In the genomic region with DNA sequence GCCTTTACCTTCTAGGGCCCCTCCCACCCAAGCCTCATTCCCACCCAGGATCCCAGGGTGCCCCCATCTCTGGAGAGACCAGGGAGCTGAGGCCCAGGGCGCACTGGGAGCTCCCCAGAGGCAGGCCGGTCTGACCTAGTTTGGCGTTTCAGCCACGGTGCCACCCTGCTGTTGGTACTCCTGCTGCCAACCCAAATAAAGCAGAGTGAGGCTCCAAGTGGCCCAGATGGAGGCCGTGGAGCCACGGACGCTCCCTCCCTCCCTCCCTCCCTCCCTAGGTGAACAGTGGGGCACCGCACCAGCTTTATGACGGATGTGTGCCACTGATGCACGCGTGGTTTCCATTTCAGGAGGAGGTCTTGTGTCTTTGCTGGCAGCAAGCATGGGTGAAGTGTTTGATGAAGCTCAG, we compare ENCODE assay signal across 8 cellular contexts. TPM values are rescaled to one million over a fixed set of nuclear protein-coding genes. Genes with fewer than 3 reads are reported as not detected.
A peak's percentile ranks its signal among the peaks of the same experiment; 100 is the strongest.
DNase-seq lines count a peak whose midpoint lies in the region; ATAC-seq, FAIRE-seq and TF ChIP-seq lines count a peak whose summit lies in the region.

No MANE protein-coding gene starts in this region.

- H3K27ac ChIP-seq in CD8-positive, alpha-beta T cell (ENCODE audit: low read depth, low read length), result peak overlapping the region; percentile 56
- no peak overlapping the region for H3K27ac ChIP-seq in endothelial cell of umbilical vein (ENCODE audit: insufficient read depth, low read depth, low read length)

- H3K9me3 ChIP-seq in CD8-positive, alpha-beta T cell (ENCODE audit: low read length), result no peaks in the 10 kb centered on the region
- H3K9me3 ChIP-seq in T-helper 17 cell (ENCODE audit: control insufficient read depth, low read length, poor library complexity, severe bottlenecking) (no peaks in the 10 kb centered on the region), endothelial cell of umbilical vein (replicated peaks; ENCODE audit: control insufficient read depth, insufficient read depth, low read length) (no peaks in the 10 kb centered on the region)

- peak overlapping the region; percentile 91 for H3K27ac Mint-ChIP-seq in CD8-positive, alpha-beta T cell
- H3K27ac Mint-ChIP-seq in T-helper 17 cell, result peak overlapping the region; percentile 91

- no peaks in the 10 kb centered on the region for H4K20me1 ChIP-seq in endothelial cell of umbilical vein (replicated peaks; ENCODE audit: control insufficient read depth, extremely low read depth, insufficient read depth, low read length)

- intact Hi-C loops in CD8-positive, alpha-beta T cell (cut with DNase I, micrococcal nuclease), result loop anchor here (2.0 to 10.0 kb wide), 10 partner anchors 15 to 835 kb away; a partner anchor contains a TSS
- intact Hi-C loops in endothelial cell of umbilical vein (cut with micrococcal nuclease), result no loop called here
- intact Hi-C loops in posterior cingulate gyrus (cut with DNase I), result loop anchor here (5.0 to 10.0 kb wide), 2 partner anchors 82 to 145 kb away; a partner anchor contains a TSS
- intact Hi-C loops in lower leg skin (cut with DNase I; ENCODE audit: low total_unique reads), result no loop called here

- ATAC-seq in CD8-positive, alpha-beta T cell, result no peak
- ATAC-seq in T-helper 17 cell (no peak), HG02840 (IDR thresholded peaks at IDR 0.05; ENCODE audit: low FRiP score, unreplicated experiment) (no peak), HG03565 (IDR thresholded peaks at IDR 0.05; ENCODE audit: unreplicated experiment) (no peak), HG03457 (IDR thresholded peaks at IDR 0.05; ENCODE audit: unreplicated experiment) (no peak)

- peak overlapping the region; percentile 73 for H3K4me2 ChIP-seq in endothelial cell of umbilical vein (ENCODE audit: insufficient read depth, low read length)

- H3K27me3 ChIP-seq in CD8-positive, alpha-beta T cell (ENCODE audit: insufficient read depth, low read length), result no peaks in the 10 kb centered on the region
- H3K27me3 ChIP-seq in endothelial cell of umbilical vein (ENCODE audit: control insufficient read depth in 2 of 2, insufficient read depth in 2 of 2, low read length in 2 of 2), result no peaks in the 10 kb centered on the region

- H3K27me3 Mint-ChIP-seq in CD8-positive, alpha-beta T cell (ENCODE audit: low read depth), result no peaks in the 10 kb centered on the region
- no peaks in the 10 kb centered on the region for H3K27me3 Mint-ChIP-seq in T-helper 17 cell

- CTCF ChIA-PET in CD8-positive, alpha-beta T cell (lab: Charles Lee), result interaction anchor here (0.6 to 3.7 kb wide), 5 partner anchors 11 to 102 kb away, joined by 3 to 20 read pairs (median 3); no protein-coding TSS in a partner anchor
- CTCF ChIA-PET in endothelial cell of umbilical vein (lab: Charles Lee), result interaction anchor here (1.0 to 1.6 kb wide), 8 partner anchors 10 to 423 kb away, joined by 3 to 6 read pairs (median 3); no protein-coding TSS in a partner anchor

- H3K9me3 Mint-ChIP-seq in CD8-positive, alpha-beta T cell, result no peaks in the 10 kb centered on the region

- no peaks in the 10 kb centered on the region for H3K36me3 ChIP-seq in CD8-positive, alpha-beta T cell (ENCODE audit: insufficient read depth, low read length)
- no peaks in the 10 kb centered on the region for H3K36me3 ChIP-seq in endothelial cell of umbilical vein (ENCODE audit: control insufficient read depth in 2 of 2, extremely low read depth in 1 of 2, insufficient read depth in 2 of 2, low read length in 2 of 2)

- no peak for TF ChIP-seq CTCF in CD8-positive, alpha-beta T cell (IDR thresholded peaks at IDR 0.05)
- TF ChIP-seq CTCF in endothelial cell of umbilical vein (IDR thresholded peaks at IDR 0.05; ENCODE audit: extremely low read depth in 1 of 2, insufficient read depth in 1 of 2, low read depth in 1 of 2, low read length in 2 of 2) (no peak), lower leg skin (IDR thresholded peaks at IDR 0.05) (no peak)

- dilution Hi-C loops in endothelial cell of umbilical vein (cut with MboI; ENCODE audit: extremely low pct_ligation_motif_present, low sequenced_read_pairs), result no loop called here

- peaks cover 5% of the 10 kb centered on the region for H3K36me3 Mint-ChIP-seq in CD8-positive, alpha-beta T cell
- H3K36me3 Mint-ChIP-seq in T-helper 17 cell (ENCODE audit: low read depth), result no peaks in the 10 kb centered on the region

- peak in 3 of 7 experiments; percentile 27 to 74 (median 52) for DNase-seq in CD8-positive, alpha-beta T cell
- peak in 1 of 3 donors; percentile 14 for DNase-seq in T-helper 17 cell
- DNase-seq in endothelial cell of umbilical vein (ENCODE audit: low read depth, low spot score), result no peak
- peak in 6 of 10 donors; percentile 21 to 89 (median 67) for DNase-seq in posterior cingulate gyrus
- no peak for DNase-seq in lower leg skin (ENCODE audit: low spot score in 2 of 2)

- no TSS peak for BruUV-seq in endothelial cell of umbilical vein (replicated peaks; lab: Mats Ljungman, UMichigan)

- H3K4me1 ChIP-seq in CD8-positive, alpha-beta T cell (ENCODE audit: insufficient read depth, low read length), result peaks cover 61% of the 10 kb centered on the region
- H3K4me1 ChIP-seq in endothelial cell of umbilical vein (ENCODE audit: control insufficient read depth, extremely low read depth, insufficient read depth, low read length), result peaks cover 33% of the 10 kb centered on the region

- no peak overlapping the region for H2AFZ ChIP-seq in endothelial cell of umbilical vein (ENCODE audit: low read depth, low read length)

- H3K9ac ChIP-seq in endothelial cell of umbilical vein (replicated peaks; ENCODE audit: extremely low read depth, insufficient read depth, low read length), result no peak overlapping the region

- H3K4me3 ChIP-seq in CD8-positive, alpha-beta T cell (ENCODE audit: low read depth, low read length), result peak overlapping the region; percentile 77
- no peak overlapping the region for H3K4me3 ChIP-seq in endothelial cell of umbilical vein (replicated peaks in 1 of 3; ENCODE audit: insufficient read depth in 1 of 3, low read depth in 1 of 3, low read length in 3 of 3)
- H3K4me3 ChIP-seq in lower leg skin (ENCODE audit: low read depth, poor library complexity, severe bottlenecking), result no peak overlapping the region

- peak overlapping the region; percentile 89 for H3K4me3 Mint-ChIP-seq in CD8-positive, alpha-beta T cell
- H3K4me3 Mint-ChIP-seq in T-helper 17 cell, result peak overlapping the region; percentile 94

- FAIRE-seq in endothelial cell of umbilical vein (lab: Jason Lieb, UNC), result no peak

- POLR2A ChIA-PET in CD8-positive, alpha-beta T cell (lab: Charles Lee), result interaction anchor here (0.9 to 2.7 kb wide), 2 partner anchors 12 to 32 kb away, joined by 3 to 13 read pairs; no protein-coding TSS in a partner anchor
- POLR2A ChIA-PET in endothelial cell of umbilical vein (lab: Charles Lee), result interaction anchor here (0.6 to 0.7 kb wide), 3 partner anchors 10 to 291 kb away, joined by 3 to 7 read pairs (median 4); no protein-coding TSS in a partner anchor

- TF ChIP-seq POLR2A in endothelial cell of umbilical vein (IDR thresholded peaks at IDR 0.05; ENCODE audit: low read depth, low read length) (no peak), lower leg skin (IDR thresholded peaks at IDR 0.05) (no peak)

- peaks cover 30% of the 10 kb centered on the region for H3K79me2 ChIP-seq in endothelial cell of umbilical vein (ENCODE audit: control insufficient read depth, insufficient read depth, low read length)

- H3K4me1 Mint-ChIP-seq in CD8-positive, alpha-beta T cell (ENCODE audit: low read depth), result peaks cover 62% of the 10 kb centered on the region
- peaks cover 50% of the 10 kb centered on the region for H3K4me1 Mint-ChIP-seq in T-helper 17 cell

- WGBS in lower leg skin, 2 donors, result 23 to 27% methylated on average over 10 to 11 of the region's 11 CpGs

- no peaks in the 10 kb centered on the region for H3K9me1 ChIP-seq in endothelial cell of umbilical vein (replicated peaks; ENCODE audit: control insufficient read depth, extremely low read depth, insufficient read depth, low read length)

TF ChIP-seq in endothelial cell of umbilical vein, 7 proteins besides CTCF, POLR2A, EP300 and RAD21:
- TF ChIP-seq FOS (IDR thresholded peaks at IDR 0.05; ENCODE audit: borderline replicate concordance, insufficient read depth, low read length), result no peak
- TF ChIP-seq EZH2 (IDR thresholded peaks at IDR 0.05; ENCODE audit: borderline replicate concordance, low read depth, low read length, severe bottlenecking), result no peak
- TF ChIP-seq POLR2AphosphoS5 (IDR thresholded peaks at IDR 0.05; ENCODE audit: insufficient read depth, low read depth, low read length), result no peak
- TF ChIP-seq GATA2 (IDR thresholded peaks at IDR 0.05; ENCODE audit: insufficient read depth, insufficient read length, low read depth, low read length), result no peak
- TF ChIP-seq, protein P1, sequence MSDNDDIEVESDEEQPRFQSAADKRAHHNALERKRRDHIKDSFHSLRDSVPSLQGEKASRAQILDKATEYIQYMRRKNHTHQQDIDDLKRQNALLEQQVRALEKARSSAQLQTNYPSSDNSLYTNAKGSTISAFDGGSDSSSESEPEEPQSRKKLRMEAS (IDR thresholded peaks at IDR 0.05; ENCODE audit: insufficient read depth, insufficient read length), result no peak
- TF ChIP-seq MYC (IDR thresholded peaks at IDR 0.05; ENCODE audit: low read depth, low read length), result no peak
TF ChIP-seq in endothelial cell of umbilical vein: peak in this region for 0.

RNA-seq across cellular contexts. Expression of a gene that starts 1.8 kb away (rescaled TPM):
- 10 to 100 TPM; 16.9 to 19.4 TPM for total RNA-seq in CD8-positive, alpha-beta T cell
- total RNA-seq in T-helper 17 cell, result 10 to 100 TPM; 17.6 to 24.7 TPM
- total RNA-seq in endothelial cell of umbilical vein, result 33.2 and 35.9 TPM in 2 replicates
- 21.2 and 22.9 TPM in 2 replicates for polyA plus RNA-seq in endothelial cell of umbilical vein
- 20.0 and 20.6 TPM in 2 replicates for polyA plus RNA-seq in endothelial cell of umbilical vein (2011; cell fraction: cytosol; rRNA removed)
- 21.7 and 22.8 TPM in 2 replicates for polyA plus RNA-seq in endothelial cell of umbilical vein (2011; cell fraction: nucleus; rRNA removed)
- 22.3 and 25.8 TPM in 2 replicates for polyA plus RNA-seq in endothelial cell of umbilical vein (2012)
- 25.2 and 25.6 TPM in 2 replicates for polyA minus RNA-seq in endothelial cell of umbilical vein
- polyA minus RNA-seq in endothelial cell of umbilical vein (2011; cell fraction: cytosol; rRNA and poly(A)+ RNA removed), result 9.6 TPM
- 22.7 and 23.2 TPM in 2 replicates for polyA minus RNA-seq in endothelial cell of umbilical vein (2011; cell fraction: nucleus; rRNA and poly(A)+ RNA removed)
- total RNA-seq in lower leg skin, result 10 to 100 TPM; 31.2 to 51.8 (median 41.5) TPM

Comparison
In these comparisons a context has a peak if more than half of its experiments do, and no peak if none do; other contexts are left out.
1. DNase-seq: peak in posterior cingulate gyrus (6 of 10); none in endothelial cell of umbilical vein (single experiment) and lower leg skin (0 of 2).
2. intact Hi-C loops: an anchor here in CD8-positive, alpha-beta T cell (2.0 to 10.0 kb wide) and posterior cingulate gyrus (5.0 to 10.0 kb wide); none called in endothelial cell of umbilical vein and lower leg skin.